In the genomic region with DNA sequence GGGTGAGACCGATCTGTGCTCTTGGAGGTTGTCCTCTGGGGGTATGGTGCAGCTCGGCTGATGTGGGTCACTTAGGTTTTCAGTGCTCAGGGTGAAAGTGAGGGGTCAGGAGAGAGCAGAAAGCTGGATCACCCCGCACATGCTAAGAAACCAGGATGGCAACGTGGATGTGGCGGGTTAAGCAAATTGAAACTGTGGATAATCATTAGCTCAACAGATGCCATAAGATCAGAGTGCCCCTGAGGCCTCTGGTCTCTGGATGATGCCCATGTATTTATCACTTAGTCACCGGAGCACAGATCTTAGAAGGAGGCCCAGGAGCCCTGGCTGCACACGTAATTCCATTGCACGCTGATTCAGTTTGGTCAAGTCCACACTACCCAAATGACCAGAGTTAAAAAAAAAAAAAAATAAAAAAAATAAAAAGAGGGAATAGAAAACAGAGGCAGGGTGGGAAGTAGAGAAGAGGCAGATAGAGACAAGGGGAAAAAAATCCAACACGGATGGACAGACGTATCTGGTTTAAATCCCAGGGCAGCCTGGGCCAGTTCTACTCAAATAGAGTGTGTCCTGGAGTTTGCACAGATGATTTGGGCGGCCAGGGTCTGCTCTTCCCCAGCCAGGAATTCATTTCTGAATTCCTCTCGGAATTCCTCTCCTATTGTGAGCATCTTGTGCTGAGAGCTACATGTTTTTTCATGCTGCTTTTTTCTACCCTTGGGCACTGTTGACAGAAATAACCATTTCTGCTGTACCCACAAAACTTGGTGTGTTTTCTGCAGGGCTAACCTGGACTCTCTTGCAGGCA, we compare ENCODE assay signal across 1 cellular context.
A peak's percentile ranks its signal among the peaks of the same experiment; 100 is the strongest.
TF ChIP-seq lines count a peak whose summit lies in the region.

No MANE protein-coding gene starts in this region.

TF ChIP-seq in HepG2, 621 proteins besides CTCF, POLR2A, EP300 and RAD21 (continued from another document and continues in another):
- TF ChIP-seq, protein P1, sequence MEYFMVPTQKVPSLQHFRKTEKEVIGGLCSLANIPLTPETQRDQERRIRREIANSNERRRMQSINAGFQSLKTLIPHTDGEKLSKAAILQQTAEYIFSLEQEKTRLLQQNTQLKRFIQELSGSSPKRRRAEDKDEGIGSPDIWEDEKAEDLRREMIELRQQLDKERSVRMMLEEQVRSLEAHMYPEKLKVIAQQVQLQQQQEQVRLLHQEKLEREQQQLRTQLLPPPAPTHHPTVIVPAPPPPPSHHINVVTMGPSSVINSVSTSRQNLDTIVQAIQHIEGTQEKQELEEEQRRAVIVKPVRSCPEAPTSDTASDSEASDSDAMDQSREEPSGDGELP (IDR thresholded peaks at IDR 0.05; ENCODE audit: borderline replicate concordance, low read depth) = no peak; the same call in 1 of the 2 replicates
- TF ChIP-seq TSC22D2 (CRISPR knock-in tag; IDR thresholded peaks at IDR 0.05; ENCODE audit: borderline replicate concordance) (no peak), NR2F6 (IDR thresholded peaks at IDR 0.05) (peak; percentile 73), NR2F6 (CRISPR knock-in tag; IDR thresholded peaks at IDR 0.05) (peak; percentile 81), ZSCAN29 (CRISPR knock-in tag; conservative IDR thresholded peaks at IDR 0.05) (no peak), ZNF547 (CRISPR knock-in tag; IDR thresholded peaks at IDR 0.05) (no peak), SP5 (CRISPR knock-in tag; IDR thresholded peaks at IDR 0.05; ENCODE audit: borderline replicate concordance, low read depth) (0 out of 2 replicates have a peak, but pooled peaks have one; percentile 18), ZNF713 (CRISPR knock-in tag; IDR thresholded peaks at IDR 0.05) (no peak), SOX5 (CRISPR knock-in tag; IDR thresholded peaks at IDR 0.05; ENCODE audit: borderline replicate concordance) (peak; percentile 27; the same call in 1 of the 2 replicates), CEBPG (CRISPR knock-in tag; IDR thresholded peaks at IDR 0.05) (peak; percentile 49; the same call in 1 of the 2 replicates), ZNF367 (CRISPR knock-in tag; IDR thresholded peaks at IDR 0.05; ENCODE audit: borderline replicate concordance) (no peak), ZNF737 (CRISPR knock-in tag; IDR thresholded peaks at IDR 0.05; ENCODE audit: borderline replicate concordance) (no peak), IKZF1 (IDR thresholded peaks at IDR 0.05) (no peak), CBX5 (CRISPR knock-in tag; IDR thresholded peaks at IDR 0.05; ENCODE audit: borderline replicate concordance) (0 out of 2 replicates have a peak, but pooled peaks have one; percentile 75), ZSCAN22 (CRISPR knock-in tag; IDR thresholded peaks at IDR 0.05) (no peak), ZBTB7A (CRISPR knock-in tag; IDR thresholded peaks at IDR 0.05) (no peak), HIVEP1 (CRISPR knock-in tag; IDR thresholded peaks at IDR 0.05) (no peak), ZNF496 (CRISPR knock-in tag; IDR thresholded peaks at IDR 0.05; ENCODE audit: insufficient replicate concordance) (no peak), ZNF446 (CRISPR knock-in tag; IDR thresholded peaks at IDR 0.05) (no peak), SAFB2 (CRISPR knock-in tag; IDR thresholded peaks at IDR 0.05; ENCODE audit: borderline replicate concordance, low read depth) (no peak), MXD4 (CRISPR knock-in tag; IDR thresholded peaks at IDR 0.05) (0 out of 2 replicates have a peak, but pooled peaks have one; percentile 60), BRCA1 (CRISPR knock-in tag; IDR thresholded peaks at IDR 0.05) (no peak)
- TF ChIP-seq, protein P2, sequence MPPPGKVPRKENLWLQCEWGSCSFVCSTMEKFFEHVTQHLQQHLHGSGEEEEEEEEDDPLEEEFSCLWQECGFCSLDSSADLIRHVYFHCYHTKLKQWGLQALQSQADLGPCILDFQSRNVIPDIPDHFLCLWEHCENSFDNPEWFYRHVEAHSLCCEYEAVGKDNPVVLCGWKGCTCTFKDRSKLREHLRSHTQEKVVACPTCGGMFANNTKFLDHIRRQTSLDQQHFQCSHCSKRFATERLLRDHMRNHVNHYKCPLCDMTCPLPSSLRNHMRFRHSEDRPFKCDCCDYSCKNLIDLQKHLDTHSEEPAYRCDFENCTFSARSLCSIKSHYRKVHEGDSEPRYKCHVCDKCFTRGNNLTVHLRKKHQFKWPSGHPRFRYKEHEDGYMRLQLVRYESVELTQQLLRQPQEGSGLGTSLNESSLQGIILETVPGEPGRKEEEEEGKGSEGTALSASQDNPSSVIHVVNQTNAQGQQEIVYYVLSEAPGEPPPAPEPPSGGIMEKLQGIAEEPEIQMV (CRISPR knock-in tag; IDR thresholded peaks at IDR 0.05; ENCODE audit: low read depth) = no peak
- TF ChIP-seq, protein P3, sequence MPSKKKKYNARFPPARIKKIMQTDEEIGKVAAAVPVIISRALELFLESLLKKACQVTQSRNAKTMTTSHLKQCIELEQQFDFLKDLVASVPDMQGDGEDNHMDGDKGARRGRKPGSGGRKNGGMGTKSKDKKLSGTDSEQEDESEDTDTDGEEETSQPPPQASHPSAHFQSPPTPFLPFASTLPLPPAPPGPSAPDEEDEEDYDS (CRISPR knock-in tag; IDR thresholded peaks at IDR 0.05) = no peak
- TF ChIP-seq, protein P4, sequence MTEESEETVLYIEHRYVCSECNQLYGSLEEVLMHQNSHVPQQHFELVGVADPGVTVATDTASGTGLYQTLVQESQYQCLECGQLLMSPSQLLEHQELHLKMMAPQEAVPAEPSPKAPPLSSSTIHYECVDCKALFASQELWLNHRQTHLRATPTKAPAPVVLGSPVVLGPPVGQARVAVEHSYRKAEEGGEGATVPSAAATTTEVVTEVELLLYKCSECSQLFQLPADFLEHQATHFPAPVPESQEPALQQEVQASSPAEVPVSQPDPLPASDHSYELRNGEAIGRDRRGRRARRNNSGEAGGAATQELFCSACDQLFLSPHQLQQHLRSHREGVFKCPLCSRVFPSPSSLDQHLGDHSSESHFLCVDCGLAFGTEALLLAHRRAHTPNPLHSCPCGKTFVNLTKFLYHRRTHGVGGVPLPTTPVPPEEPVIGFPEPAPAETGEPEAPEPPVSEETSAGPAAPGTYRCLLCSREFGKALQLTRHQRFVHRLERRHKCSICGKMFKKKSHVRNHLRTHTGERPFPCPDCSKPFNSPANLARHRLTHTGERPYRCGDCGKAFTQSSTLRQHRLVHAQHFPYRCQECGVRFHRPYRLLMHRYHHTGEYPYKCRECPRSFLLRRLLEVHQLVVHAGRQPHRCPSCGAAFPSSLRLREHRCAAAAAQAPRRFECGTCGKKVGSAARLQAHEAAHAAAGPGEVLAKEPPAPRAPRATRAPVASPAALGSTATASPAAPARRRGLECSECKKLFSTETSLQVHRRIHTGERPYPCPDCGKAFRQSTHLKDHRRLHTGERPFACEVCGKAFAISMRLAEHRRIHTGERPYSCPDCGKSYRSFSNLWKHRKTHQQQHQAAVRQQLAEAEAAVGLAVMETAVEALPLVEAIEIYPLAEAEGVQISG (CRISPR knock-in tag; IDR thresholded peaks at IDR 0.05) = peak; percentile 55
- TF ChIP-seq, protein P5, sequence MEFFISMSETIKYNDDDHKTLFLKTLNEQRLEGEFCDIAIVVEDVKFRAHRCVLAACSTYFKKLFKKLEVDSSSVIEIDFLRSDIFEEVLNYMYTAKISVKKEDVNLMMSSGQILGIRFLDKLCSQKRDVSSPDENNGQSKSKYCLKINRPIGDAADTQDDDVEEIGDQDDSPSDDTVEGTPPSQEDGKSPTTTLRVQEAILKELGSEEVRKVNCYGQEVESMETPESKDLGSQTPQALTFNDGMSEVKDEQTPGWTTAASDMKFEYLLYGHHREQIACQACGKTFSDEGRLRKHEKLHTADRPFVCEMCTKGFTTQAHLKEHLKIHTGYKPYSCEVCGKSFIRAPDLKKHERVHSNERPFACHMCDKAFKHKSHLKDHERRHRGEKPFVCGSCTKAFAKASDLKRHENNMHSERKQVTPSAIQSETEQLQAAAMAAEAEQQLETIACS (CRISPR knock-in tag; IDR thresholded peaks at IDR 0.05) = no peak
- TF ChIP-seq, protein P6, sequence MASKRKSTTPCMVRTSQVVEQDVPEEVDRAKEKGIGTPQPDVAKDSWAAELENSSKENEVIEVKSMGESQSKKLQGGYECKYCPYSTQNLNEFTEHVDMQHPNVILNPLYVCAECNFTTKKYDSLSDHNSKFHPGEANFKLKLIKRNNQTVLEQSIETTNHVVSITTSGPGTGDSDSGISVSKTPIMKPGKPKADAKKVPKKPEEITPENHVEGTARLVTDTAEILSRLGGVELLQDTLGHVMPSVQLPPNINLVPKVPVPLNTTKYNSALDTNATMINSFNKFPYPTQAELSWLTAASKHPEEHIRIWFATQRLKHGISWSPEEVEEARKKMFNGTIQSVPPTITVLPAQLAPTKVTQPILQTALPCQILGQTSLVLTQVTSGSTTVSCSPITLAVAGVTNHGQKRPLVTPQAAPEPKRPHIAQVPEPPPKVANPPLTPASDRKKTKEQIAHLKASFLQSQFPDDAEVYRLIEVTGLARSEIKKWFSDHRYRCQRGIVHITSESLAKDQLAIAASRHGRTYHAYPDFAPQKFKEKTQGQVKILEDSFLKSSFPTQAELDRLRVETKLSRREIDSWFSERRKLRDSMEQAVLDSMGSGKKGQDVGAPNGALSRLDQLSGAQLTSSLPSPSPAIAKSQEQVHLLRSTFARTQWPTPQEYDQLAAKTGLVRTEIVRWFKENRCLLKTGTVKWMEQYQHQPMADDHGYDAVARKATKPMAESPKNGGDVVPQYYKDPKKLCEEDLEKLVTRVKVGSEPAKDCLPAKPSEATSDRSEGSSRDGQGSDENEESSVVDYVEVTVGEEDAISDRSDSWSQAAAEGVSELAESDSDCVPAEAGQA (IDR thresholded peaks at IDR 0.05; ENCODE audit: low read depth) = no peak
- TF ChIP-seq, protein P6 (CRISPR knock-in tag; IDR thresholded peaks at IDR 0.05; ENCODE audit: borderline replicate concordance) = no peak
- TF ChIP-seq, protein P7, sequence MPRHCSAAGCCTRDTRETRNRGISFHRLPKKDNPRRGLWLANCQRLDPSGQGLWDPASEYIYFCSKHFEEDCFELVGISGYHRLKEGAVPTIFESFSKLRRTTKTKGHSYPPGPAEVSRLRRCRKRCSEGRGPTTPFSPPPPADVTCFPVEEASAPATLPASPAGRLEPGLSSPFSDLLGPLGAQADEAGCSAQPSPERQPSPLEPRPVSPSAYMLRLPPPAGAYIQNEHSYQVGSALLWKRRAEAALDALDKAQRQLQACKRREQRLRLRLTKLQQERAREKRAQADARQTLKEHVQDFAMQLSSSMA (CRISPR knock-in tag; IDR thresholded peaks at IDR 0.05) = no peak
- TF ChIP-seq, protein P8, sequence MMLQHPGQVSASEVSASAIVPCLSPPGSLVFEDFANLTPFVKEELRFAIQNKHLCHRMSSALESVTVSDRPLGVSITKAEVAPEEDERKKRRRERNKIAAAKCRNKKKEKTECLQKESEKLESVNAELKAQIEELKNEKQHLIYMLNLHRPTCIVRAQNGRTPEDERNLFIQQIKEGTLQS (CRISPR knock-in tag; IDR thresholded peaks at IDR 0.05) = peak; percentile 24; the same call in 1 of the 2 replicates
- TF ChIP-seq, protein P9, sequence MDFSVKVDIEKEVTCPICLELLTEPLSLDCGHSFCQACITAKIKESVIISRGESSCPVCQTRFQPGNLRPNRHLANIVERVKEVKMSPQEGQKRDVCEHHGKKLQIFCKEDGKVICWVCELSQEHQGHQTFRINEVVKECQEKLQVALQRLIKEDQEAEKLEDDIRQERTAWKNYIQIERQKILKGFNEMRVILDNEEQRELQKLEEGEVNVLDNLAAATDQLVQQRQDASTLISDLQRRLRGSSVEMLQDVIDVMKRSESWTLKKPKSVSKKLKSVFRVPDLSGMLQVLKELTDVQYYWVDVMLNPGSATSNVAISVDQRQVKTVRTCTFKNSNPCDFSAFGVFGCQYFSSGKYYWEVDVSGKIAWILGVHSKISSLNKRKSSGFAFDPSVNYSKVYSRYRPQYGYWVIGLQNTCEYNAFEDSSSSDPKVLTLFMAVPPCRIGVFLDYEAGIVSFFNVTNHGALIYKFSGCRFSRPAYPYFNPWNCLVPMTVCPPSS (IDR thresholded peaks at IDR 0.05) = no peak
- TF ChIP-seq, protein P10, sequence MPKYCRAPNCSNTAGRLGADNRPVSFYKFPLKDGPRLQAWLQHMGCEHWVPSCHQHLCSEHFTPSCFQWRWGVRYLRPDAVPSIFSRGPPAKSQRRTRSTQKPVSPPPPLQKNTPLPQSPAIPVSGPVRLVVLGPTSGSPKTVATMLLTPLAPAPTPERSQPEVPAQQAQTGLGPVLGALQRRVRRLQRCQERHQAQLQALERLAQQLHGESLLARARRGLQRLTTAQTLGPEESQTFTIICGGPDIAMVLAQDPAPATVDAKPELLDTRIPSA (CRISPR knock-in tag; IDR thresholded peaks at IDR 0.05; ENCODE audit: borderline replicate concordance) = no peak
- TF ChIP-seq, protein P11, sequence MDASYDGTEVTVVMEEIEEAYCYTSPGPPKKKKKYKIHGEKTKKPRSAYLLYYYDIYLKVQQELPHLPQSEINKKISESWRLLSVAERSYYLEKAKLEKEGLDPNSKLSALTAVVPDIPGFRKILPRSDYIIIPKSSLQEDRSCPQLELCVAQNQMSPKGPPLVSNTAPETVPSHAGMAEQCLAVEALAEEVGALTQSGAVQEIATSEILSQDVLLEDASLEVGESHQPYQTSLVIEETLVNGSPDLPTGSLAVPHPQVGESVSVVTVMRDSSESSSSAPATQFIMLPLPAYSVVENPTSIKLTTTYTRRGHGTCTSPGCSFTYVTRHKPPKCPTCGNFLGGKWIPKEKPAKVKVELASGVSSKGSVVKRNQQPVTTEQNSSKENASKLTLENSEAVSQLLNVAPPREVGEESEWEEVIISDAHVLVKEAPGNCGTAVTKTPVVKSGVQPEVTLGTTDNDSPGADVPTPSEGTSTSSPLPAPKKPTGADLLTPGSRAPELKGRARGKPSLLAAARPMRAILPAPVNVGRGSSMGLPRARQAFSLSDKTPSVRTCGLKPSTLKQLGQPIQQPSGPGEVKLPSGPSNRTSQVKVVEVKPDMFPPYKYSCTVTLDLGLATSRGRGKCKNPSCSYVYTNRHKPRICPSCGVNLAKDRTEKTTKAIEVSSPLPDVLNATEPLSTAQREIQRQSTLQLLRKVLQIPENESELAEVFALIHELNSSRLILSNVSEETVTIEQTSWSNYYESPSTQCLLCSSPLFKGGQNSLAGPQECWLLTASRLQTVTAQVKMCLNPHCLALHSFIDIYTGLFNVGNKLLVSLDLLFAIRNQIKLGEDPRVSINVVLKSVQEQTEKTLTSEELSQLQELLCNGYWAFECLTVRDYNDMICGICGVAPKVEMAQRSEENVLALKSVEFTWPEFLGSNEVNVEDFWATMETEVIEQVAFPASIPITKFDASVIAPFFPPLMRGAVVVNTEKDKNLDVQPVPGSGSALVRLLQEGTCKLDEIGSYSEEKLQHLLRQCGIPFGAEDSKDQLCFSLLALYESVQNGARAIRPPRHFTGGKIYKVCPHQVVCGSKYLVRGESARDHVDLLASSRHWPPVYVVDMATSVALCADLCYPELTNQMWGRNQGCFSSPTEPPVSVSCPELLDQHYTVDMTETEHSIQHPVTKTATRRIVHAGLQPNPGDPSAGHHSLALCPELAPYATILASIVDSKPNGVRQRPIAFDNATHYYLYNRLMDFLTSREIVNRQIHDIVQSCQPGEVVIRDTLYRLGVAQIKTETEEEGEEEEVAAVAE (CRISPR knock-in tag; IDR thresholded peaks at IDR 0.05; ENCODE audit: borderline replicate concordance) = no peak
